ENCODE assay signal across 11 cellular contexts in genomic region chr9:101586651-101587050, GRCh38. TPM values are rescaled to one million over a fixed set of nuclear protein-coding genes. Genes with fewer than 3 reads are reported as not detected.
A peak's percentile ranks its signal among the peaks of the same experiment; 100 is the strongest.
DNase-seq lines count a peak whose midpoint lies in the region; ATAC-seq and TF ChIP-seq lines count a peak whose summit lies in the region.
"Had no signal": no experiment of that assay in that cellular context is flagged by ENCODE, and none has a peak within 500 bp of the region (broad histone marks: within the 10 kb centered on the region; RNA-seq: fewer than 3 reads in every experiment).

No MANE protein-coding gene starts in this region.

- intact Hi-C loops in activated T-helper 2 cell treated with anti-CD3 and anti-CD28 coated beads, Interferon-gamma antibody, Interleukin-2, Interleukin-4, amounts not matched to agents 10 μg/mL and 5 μg/mL and 100 μg/mL, durations not matched to agents 14 hours and 24 hours and 36 hours (cut with micrococcal nuclease), result no loop called here
- intact Hi-C loops in dorsolateral prefrontal cortex (cut with DNase I), result no loop called here

- CTCF ChIA-PET in WTC11 (lab: Charles Lee), result no interaction called here

- no peak overlapping the region for H3K27ac Mint-ChIP-seq in activated T-helper 2 cell treated with anti-CD3 and anti-CD28 coated beads, Interferon-gamma antibody, Interleukin-2, Interleukin-4, amounts not matched to agents 10 μg/mL and 5 μg/mL and 100 μg/mL, durations not matched to agents 14 hours and 24 hours and 36 hours
- H3K27ac Mint-ChIP-seq in WTC11, result no peak overlapping the region
- no peak overlapping the region for H3K27ac Mint-ChIP-seq in naive thymus-derived CD8-positive, alpha-beta T cell

- no peaks in the 10 kb centered on the region for H3K9me3 Mint-ChIP-seq in activated T-helper 2 cell treated with anti-CD3 and anti-CD28 coated beads, Interferon-gamma antibody, Interleukin-2, Interleukin-4, amounts not matched to agents 10 μg/mL and 5 μg/mL and 100 μg/mL, durations not matched to agents 14 hours and 24 hours and 36 hours
- H3K9me3 Mint-ChIP-seq in WTC11, result no peaks in the 10 kb centered on the region
- H3K9me3 Mint-ChIP-seq in naive thymus-derived CD8-positive, alpha-beta T cell, result peaks cover 0 to 2% (median 0%) of the 10 kb centered on the region in 9 donors
- H3K9me3 Mint-ChIP-seq: nephron had no signal

- H3K4me1 Mint-ChIP-seq in activated T-helper 2 cell treated with anti-CD3 and anti-CD28 coated beads, Interferon-gamma antibody, Interleukin-2, Interleukin-4, amounts not matched to agents 10 μg/mL and 5 μg/mL and 100 μg/mL, durations not matched to agents 14 hours and 24 hours and 36 hours (ENCODE audit: low read depth), result peaks cover 6% of the 10 kb centered on the region
- H3K4me1 Mint-ChIP-seq in WTC11, result peaks cover 27% of the 10 kb centered on the region
- peaks cover 0 to 1% (median 0%) of the 10 kb centered on the region in 4 donors for H3K4me1 Mint-ChIP-seq in naive thymus-derived CD8-positive, alpha-beta T cell

- H3K36me3 Mint-ChIP-seq in activated T-helper 2 cell treated with anti-CD3 and anti-CD28 coated beads, Interferon-gamma antibody, Interleukin-2, Interleukin-4, amounts not matched to agents 10 μg/mL and 5 μg/mL and 100 μg/mL, durations not matched to agents 14 hours and 24 hours and 36 hours (ENCODE audit: low read depth), result no peaks in the 10 kb centered on the region
- no peaks in the 10 kb centered on the region for H3K36me3 Mint-ChIP-seq in WTC11
- no peaks in the 10 kb centered on the region for H3K36me3 Mint-ChIP-seq in naive thymus-derived CD8-positive, alpha-beta T cell

- no peak overlapping the region for H3K27ac ChIP-seq in dorsolateral prefrontal cortex
- H3K27ac ChIP-seq: RWPE1 had no signal

- ATAC-seq in GM18517 (IDR thresholded peaks at IDR 0.05; ENCODE audit: unreplicated experiment) (peak; percentile 68), GM21367 (IDR thresholded peaks at IDR 0.05; ENCODE audit: unreplicated experiment) (peak; percentile 84), HG03103 (IDR thresholded peaks at IDR 0.05; ENCODE audit: low read depth, unreplicated experiment) (peak; percentile 92), WTC11 (no peak)
- ATAC-seq in naive thymus-derived CD8-positive, alpha-beta T cell, result no peak

- peak; percentile 18 for DNase-seq in activated T-helper 2 cell treated with anti-CD3 and anti-CD28 coated beads, Interferon-gamma antibody, Interleukin-2, Interleukin-4, amounts not matched to agents 10 μg/mL and 5 μg/mL and 100 μg/mL, durations not matched to agents 14 hours and 24 hours and 36 hours (ENCODE audit: low spot score)
- DNase-seq in WTC11 (ENCODE audit: low spot score) (no peak), dorsolateral prefrontal cortex (no peak)
- no peak for DNase-seq in naive thymus-derived CD8-positive, alpha-beta T cell
- DNase-seq: GF-D8, NCI-H1105 treated with DMSO at 0.1 percent for 48 hours had no signal

- TF ChIP-seq CTCF in WTC11 (IDR thresholded peaks at IDR 0.05), result no peak
- no peak for TF ChIP-seq CTCF in dorsolateral prefrontal cortex (IDR thresholded peaks at IDR 0.05 in 54 of 56, conservative IDR thresholded peaks at IDR 0.05 in 2 of 56; ENCODE audit: low read depth in 1 of 56, partially characterized antibody in 56 of 56)

- H3K27me3 Mint-ChIP-seq in activated T-helper 2 cell treated with anti-CD3 and anti-CD28 coated beads, Interferon-gamma antibody, Interleukin-2, Interleukin-4, amounts not matched to agents 10 μg/mL and 5 μg/mL and 100 μg/mL, durations not matched to agents 14 hours and 24 hours and 36 hours (ENCODE audit: low read depth), result peaks cover 1% of the 10 kb centered on the region
- H3K27me3 Mint-ChIP-seq in WTC11 (ENCODE audit: low read depth), result no peaks in the 10 kb centered on the region; the same call in 1 of the 2 replicates
- no peaks in the 10 kb centered on the region for H3K27me3 Mint-ChIP-seq in naive thymus-derived CD8-positive, alpha-beta T cell

- H3K4me3 Mint-ChIP-seq in activated T-helper 2 cell treated with anti-CD3 and anti-CD28 coated beads, Interferon-gamma antibody, Interleukin-2, Interleukin-4, amounts not matched to agents 10 μg/mL and 5 μg/mL and 100 μg/mL, durations not matched to agents 14 hours and 24 hours and 36 hours (ENCODE audit: low read depth), result no peak overlapping the region
- no peak overlapping the region for H3K4me3 Mint-ChIP-seq in WTC11
- H3K4me3 Mint-ChIP-seq in naive thymus-derived CD8-positive, alpha-beta T cell, result no peak overlapping the region
- H3K4me3 Mint-ChIP-seq: nephron had no signal

- POLR2A ChIA-PET in WTC11 (lab: Charles Lee), result no interaction called here
- POLR2A ChIA-PET in naive thymus-derived CD8-positive, alpha-beta T cell (lab: Charles Lee), result interaction anchor here (0.5 kb wide), 1 partner anchor 16 kb away, joined by 3 read pairs; no protein-coding TSS in a partner anchor

- no peaks in the 10 kb centered on the region for H3K27me3 ChIP-seq in dorsolateral prefrontal cortex

- H3K4me3 ChIP-seq in dorsolateral prefrontal cortex, result no peak overlapping the region

TF ChIP-seq in WTC11, 78 proteins besides CTCF, POLR2A, EP300 and RAD21:
- TF ChIP-seq TCF7 (CRISPR knock-in tag; IDR thresholded peaks at IDR 0.05; ENCODE audit: low read depth), result no peak

RNA-seq across cellular contexts. Expression of gene PPP3R2, which starts 8.1 kb away (rescaled TPM):
- total RNA-seq in activated T-helper 2 cell treated with anti-CD3 and anti-CD28 coated beads, Interferon-gamma antibody, Interleukin-2, Interleukin-4, amounts not matched to agents 10 μg/mL and 5 μg/mL and 100 μg/mL, durations not matched to agents 14 hours and 24 hours and 36 hours, result not detected in 2 replicates
- total RNA-seq in WTC11 (2021), result not detected in 3 replicates
- total RNA-seq in naive thymus-derived CD8-positive, alpha-beta T cell, result not detected
- polyA plus RNA-seq in naive thymus-derived CD8-positive, alpha-beta T cell, result not detected
- total RNA-seq in dorsolateral prefrontal cortex, result 1 to 10 TPM in 85 of 120 experiments, under 1 TPM in 35; 0.29 to 2.6 (median 1.2) TPM

RNA-seq across cellular contexts. Expression of gene RNF20, which starts 53.0 kb away (rescaled TPM):
- 34.8 and 37.2 TPM in 2 replicates for total RNA-seq in activated T-helper 2 cell treated with anti-CD3 and anti-CD28 coated beads, Interferon-gamma antibody, Interleukin-2, Interleukin-4, amounts not matched to agents 10 μg/mL and 5 μg/mL and 100 μg/mL, durations not matched to agents 14 hours and 24 hours and 36 hours
- total RNA-seq in WTC11 (2021) (46.5 to 52.6 TPM (median 51.8 TPM) in 3 replicates), dorsolateral prefrontal cortex (10 to 100 TPM; 43.0 to 74.0 (median 56.6) TPM)
- total RNA-seq in naive thymus-derived CD8-positive, alpha-beta T cell, result 10 to 100 TPM; 48.6 to 53.8 TPM
- 10 to 100 TPM; 30.6 to 48.2 (median 43.6) TPM for polyA plus RNA-seq in naive thymus-derived CD8-positive, alpha-beta T cell

Comparison
In these comparisons a context has a peak if more than half of its experiments do, and no peak if none do; other contexts are left out.
1. ATAC-seq: peak in GM18517 (single experiment), GM21367 (single experiment) and HG03103 (single experiment); none in WTC11 (single experiment) and naive thymus-derived CD8-positive, alpha-beta T cell (0 of 2).